ENCODE assay signal across 2 cellular contexts in the genomic region with DNA sequence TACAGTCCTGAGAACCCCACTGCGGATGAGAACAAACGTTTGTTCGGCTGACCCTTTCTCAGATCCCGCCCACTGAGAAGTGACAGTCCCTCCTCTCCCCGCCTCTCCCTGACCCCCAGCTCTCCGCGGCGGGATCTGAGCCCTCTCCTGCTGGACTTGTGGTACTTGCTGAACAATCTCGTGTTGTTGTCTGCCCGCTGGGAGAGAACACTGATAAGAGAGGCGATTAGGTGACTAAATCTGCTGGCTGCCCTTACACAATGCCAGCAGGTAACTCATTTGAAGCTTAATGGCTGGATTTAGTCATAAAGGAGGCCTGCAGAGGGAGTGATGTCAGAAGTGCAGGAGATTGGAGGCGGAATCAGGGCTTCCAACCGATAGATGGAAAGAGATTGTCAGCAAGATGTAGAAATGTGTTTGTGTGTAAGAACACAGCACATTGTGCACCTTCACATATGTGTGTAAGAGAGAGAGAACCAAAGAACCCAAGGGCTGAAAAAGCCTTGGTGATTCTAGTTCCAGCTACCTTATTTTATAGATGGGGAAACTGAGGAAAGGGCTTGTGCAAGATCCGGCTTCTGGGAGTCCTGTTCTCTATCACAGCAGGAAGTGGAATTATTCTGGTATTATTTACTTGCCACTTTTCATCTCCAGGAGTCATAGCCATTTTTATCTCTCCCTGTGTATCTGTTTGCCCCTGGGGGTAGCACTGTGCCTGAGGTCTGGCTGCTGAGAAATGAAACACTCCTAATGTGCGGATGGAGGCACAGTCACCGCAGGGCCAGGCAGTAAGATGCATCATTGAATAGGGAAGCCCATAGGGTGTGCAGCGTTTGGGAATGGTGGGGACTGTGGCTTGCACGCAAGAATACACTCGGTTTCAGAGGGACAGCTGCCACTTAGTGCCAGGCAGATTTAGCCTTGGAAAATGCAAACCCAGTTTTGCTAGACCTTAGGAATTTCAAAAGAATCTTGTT.
TF ChIP-seq lines count a peak whose summit lies in the region.

No MANE protein-coding gene starts in this region.

TF ChIP-seq in H1, 55 proteins besides CTCF, POLR2A, EP300 and RAD21 (continued from another document):
- peak; percentile 91 for TF ChIP-seq NANOG (IDR thresholded peaks at IDR 0.05; ENCODE audit: insufficient read depth, low read depth, low read length, poor library complexity, severe bottlenecking)
- TF ChIP-seq, protein P1, sequence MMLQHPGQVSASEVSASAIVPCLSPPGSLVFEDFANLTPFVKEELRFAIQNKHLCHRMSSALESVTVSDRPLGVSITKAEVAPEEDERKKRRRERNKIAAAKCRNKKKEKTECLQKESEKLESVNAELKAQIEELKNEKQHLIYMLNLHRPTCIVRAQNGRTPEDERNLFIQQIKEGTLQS (IDR thresholded peaks at IDR 0.05; ENCODE audit: insufficient read depth, low read depth, low read length): no peak
- no peak for TF ChIP-seq RFX5 (IDR thresholded peaks at IDR 0.05; ENCODE audit: borderline replicate concordance, low read depth, low read length)
- no peak for TF ChIP-seq BCL11A (IDR thresholded peaks at IDR 0.05; ENCODE audit: low read depth in 2 of 2, low read length in 2 of 2)
- peak; percentile 40 for TF ChIP-seq CREB1 (IDR thresholded peaks at IDR 0.05)
- peak; percentile 63 for TF ChIP-seq CEBPB (IDR thresholded peaks at IDR 0.05; ENCODE audit: low read depth, low read length)
- no peak for TF ChIP-seq KDM5A (IDR thresholded peaks at IDR 0.05; ENCODE audit: low read length)
- no peak for TF ChIP-seq KDM1A (IDR thresholded peaks at IDR 0.05; ENCODE audit: borderline replicate concordance, low read length)
- TF ChIP-seq SP1 (IDR thresholded peaks at IDR 0.05; ENCODE audit: low read depth, low read length): 0 out of 2 replicates have a peak, but pooled peaks have one; percentile 10
- TF ChIP-seq CHD2 (IDR thresholded peaks at IDR 0.05; ENCODE audit: low read length): no peak
- TF ChIP-seq YY1 (IDR thresholded peaks at IDR 0.05; ENCODE audit: low read depth, low read length): no peak
- TF ChIP-seq ZNF274 (IDR thresholded peaks at IDR 0.05; ENCODE audit: borderline replicate concordance, extremely low read depth, low read length): no peak
- TF ChIP-seq, protein P2, sequence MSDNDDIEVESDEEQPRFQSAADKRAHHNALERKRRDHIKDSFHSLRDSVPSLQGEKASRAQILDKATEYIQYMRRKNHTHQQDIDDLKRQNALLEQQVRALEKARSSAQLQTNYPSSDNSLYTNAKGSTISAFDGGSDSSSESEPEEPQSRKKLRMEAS (IDR thresholded peaks at IDR 0.05): no peak
- no peak for TF ChIP-seq PHF8 (conservative IDR thresholded peaks at IDR 0.05; ENCODE audit: low read depth, low read length)
TF ChIP-seq in H1: peak in this region for 4.

TF ChIP-seq in neural cell, 6 proteins besides CTCF, POLR2A, EP300 and RAD21 (continued from another document):
- TF ChIP-seq MXI1 (conservative IDR thresholded peaks at IDR 0.05; ENCODE audit: poor library complexity, severe bottlenecking): no peak
- TF ChIP-seq, protein P3, sequence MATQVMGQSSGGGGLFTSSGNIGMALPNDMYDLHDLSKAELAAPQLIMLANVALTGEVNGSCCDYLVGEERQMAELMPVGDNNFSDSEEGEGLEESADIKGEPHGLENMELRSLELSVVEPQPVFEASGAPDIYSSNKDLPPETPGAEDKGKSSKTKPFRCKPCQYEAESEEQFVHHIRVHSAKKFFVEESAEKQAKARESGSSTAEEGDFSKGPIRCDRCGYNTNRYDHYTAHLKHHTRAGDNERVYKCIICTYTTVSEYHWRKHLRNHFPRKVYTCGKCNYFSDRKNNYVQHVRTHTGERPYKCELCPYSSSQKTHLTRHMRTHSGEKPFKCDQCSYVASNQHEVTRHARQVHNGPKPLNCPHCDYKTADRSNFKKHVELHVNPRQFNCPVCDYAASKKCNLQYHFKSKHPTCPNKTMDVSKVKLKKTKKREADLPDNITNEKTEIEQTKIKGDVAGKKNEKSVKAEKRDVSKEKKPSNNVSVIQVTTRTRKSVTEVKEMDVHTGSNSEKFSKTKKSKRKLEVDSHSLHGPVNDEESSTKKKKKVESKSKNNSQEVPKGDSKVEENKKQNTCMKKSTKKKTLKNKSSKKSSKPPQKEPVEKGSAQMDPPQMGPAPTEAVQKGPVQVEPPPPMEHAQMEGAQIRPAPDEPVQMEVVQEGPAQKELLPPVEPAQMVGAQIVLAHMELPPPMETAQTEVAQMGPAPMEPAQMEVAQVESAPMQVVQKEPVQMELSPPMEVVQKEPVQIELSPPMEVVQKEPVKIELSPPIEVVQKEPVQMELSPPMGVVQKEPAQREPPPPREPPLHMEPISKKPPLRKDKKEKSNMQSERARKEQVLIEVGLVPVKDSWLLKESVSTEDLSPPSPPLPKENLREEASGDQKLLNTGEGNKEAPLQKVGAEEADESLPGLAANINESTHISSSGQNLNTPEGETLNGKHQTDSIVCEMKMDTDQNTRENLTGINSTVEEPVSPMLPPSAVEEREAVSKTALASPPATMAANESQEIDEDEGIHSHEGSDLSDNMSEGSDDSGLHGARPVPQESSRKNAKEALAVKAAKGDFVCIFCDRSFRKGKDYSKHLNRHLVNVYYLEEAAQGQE (IDR thresholded peaks at IDR 0.05; ENCODE audit: borderline replicate concordance): no peak
- TF ChIP-seq POLR2AphosphoS5 (IDR thresholded peaks at IDR 0.05): peak; percentile 89
